In the genomic region with DNA sequence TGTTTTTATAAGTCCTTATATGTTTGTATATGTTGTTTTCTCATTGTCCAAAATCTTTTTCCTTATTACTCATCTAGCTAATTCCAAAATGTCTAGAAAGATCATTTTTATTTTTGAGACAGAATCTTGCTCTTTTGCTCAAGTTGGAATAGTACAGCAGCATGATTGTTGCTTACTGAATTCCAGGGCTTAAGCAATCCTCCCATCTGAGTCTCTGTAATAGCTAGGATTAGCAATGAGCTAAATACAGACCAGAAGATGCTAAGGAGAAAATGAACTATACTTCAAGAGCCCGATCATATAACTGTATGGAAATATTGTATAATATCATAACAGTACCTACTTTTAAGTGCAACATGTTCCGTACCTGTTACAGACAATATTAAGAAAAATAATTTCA, we compare ENCODE assay signal across 27 cellular contexts.
"Had no signal": no experiment of that assay in that cellular context is flagged by ENCODE, and none has a peak within 500 bp of the region (broad histone marks: within the 10 kb centered on the region; RNA-seq: fewer than 3 reads in every experiment).

No MANE protein-coding gene starts in this region.

- H3K9me3 Mint-ChIP-seq: nephron progenitor cell had no signal

- H3K27me3 Mint-ChIP-seq: natural killer cell treated with Interleukin-12 subunit alpha and Interleukin-12 subunit beta and Interleukin-15 and Interleukin-18, amount 100 ng/mL, for 72 hours; stimulated activated naive B cell treated with anti-CD40 and anti-IgM and Interleukin-4, amounts not matched to agents 10 μg/mL and 1 μg/mL and 100 μg/mL, for 72 hours; stimulated activated naive CD8-positive, alpha-beta T cell treated with anti-CD3 and anti-CD28 coated beads, Interleukin-15, Interleukin-2, amounts not matched to agents 100 ng/mL and 50 ng/mL, for 24 hours had no signal

- H3K27ac Mint-ChIP-seq: natural killer cell treated with Interleukin-12 subunit alpha and Interleukin-12 subunit beta and Interleukin-15 and Interleukin-18, amount 100 ng/mL, for 72 hours; nephron progenitor cell; stimulated activated effector memory CD8-positive, alpha-beta T cell treated with anti-CD3 and anti-CD28 coated beads, Interleukin-12 subunit alpha, Interleukin-12 subunit beta, amount 100 ng/mL, for 72 hours; stimulated activated naive B cell treated with anti-CD40 and anti-IgM and Interleukin-4, amounts not matched to agents 10 μg/mL and 1 μg/mL and 100 μg/mL, for 72 hours; stimulated activated naive CD8-positive, alpha-beta T cell treated with anti-CD3 and anti-CD28 coated beads, Interleukin-15, Interleukin-2, amounts not matched to agents 100 ng/mL and 50 ng/mL, for 24 hours had no signal

- FAIRE-seq: pancreas, small intestine, urothelium cell line had no signal

- H3K27ac ChIP-seq: neutrophil, pancreas, psoas muscle, right lobe of liver, sigmoid colon, stomach, thoracic aorta, thyroid gland, tibial nerve, upper lobe of left lung, vagina had no signal

- H3K4me3 ChIP-seq: pancreas, psoas muscle, right lobe of liver, sigmoid colon, stomach, thoracic aorta, thyroid gland, tibial nerve, upper lobe of left lung, vagina had no signal

- H3K9me3 ChIP-seq: neutrophil, pancreas, psoas muscle, right lobe of liver, sigmoid colon, thoracic aorta, thyroid gland, tibial nerve, upper lobe of left lung, vagina had no signal

- H3K36me3 Mint-ChIP-seq: stimulated activated effector memory CD8-positive, alpha-beta T cell treated with anti-CD3 and anti-CD28 coated beads, Interleukin-12 subunit alpha, Interleukin-12 subunit beta, amount 100 ng/mL, for 72 hours; stimulated activated naive B cell treated with anti-CD40 and anti-IgM and Interleukin-4, amounts not matched to agents 10 μg/mL and 1 μg/mL and 100 μg/mL, for 72 hours had no signal

- H3K4me1 ChIP-seq: pancreas, psoas muscle, right lobe of liver, sigmoid colon, stomach, thyroid gland, tibial nerve, upper lobe of left lung, vagina had no signal

- H3K36me3 ChIP-seq: neutrophil, pancreas, sigmoid colon, stomach, thoracic aorta, thyroid gland, tibial nerve, upper lobe of left lung, vagina had no signal

- H3K27me3 ChIP-seq: neutrophil, pancreas, right lobe of liver, sigmoid colon, stomach, thyroid gland, tibial nerve, upper lobe of left lung, vagina had no signal

- DNase-seq: nephron progenitor cell; nucleus accumbens; pancreas; psoas muscle; right cardiac atrium; right lobe of liver; sigmoid colon; small intestine; stimulated activated CD4-positive, alpha-beta T cell treated with anti-CD3 and anti-CD28 coated beads, Interleukin-15, amount 100 ng/mL, for 24 hours; stimulated activated CD4-positive, alpha-beta T cell treated with anti-CD3 and anti-CD28 coated beads, Interleukin-2, amount 100 ng/mL, for 24 hours; stimulated activated CD4-positive, alpha-beta T cell treated with anti-CD3 and anti-CD28 coated beads, Interleukin-2, amount 100 ng/mL, for 48 hours; stimulated activated CD4-positive, alpha-beta T cell treated with anti-CD3 and anti-CD28 coated beads, Interleukin-4, amount 100 ng/mL, for 24 hours; stimulated activated naive B cell treated with anti-CD40 and anti-IgM and Interleukin-4, amounts not matched to agents 10 μg/mL and 1 μg/mL and 100 μg/mL, for 72 hours; stimulated activated naive CD4-positive, alpha-beta T cell treated with Interleukin-2 at 50 U/mL for 16 hours; stomach; thyroid gland; trophoblast cell; upper lobe of left lung had no signal

- H3K4me3 Mint-ChIP-seq: natural killer cell treated with Interleukin-12 subunit alpha and Interleukin-12 subunit beta and Interleukin-15 and Interleukin-18, amount 100 ng/mL, for 72 hours; nephron progenitor cell; neural crest cell; stimulated activated effector memory CD8-positive, alpha-beta T cell treated with anti-CD3 and anti-CD28 coated beads, Interleukin-12 subunit alpha, Interleukin-12 subunit beta, amount 100 ng/mL, for 72 hours; stimulated activated naive B cell treated with anti-CD40 and anti-IgM and Interleukin-4, amounts not matched to agents 10 μg/mL and 1 μg/mL and 100 μg/mL, for 72 hours; stimulated activated naive CD8-positive, alpha-beta T cell treated with anti-CD3 and anti-CD28 coated beads, Interleukin-15, Interleukin-2, amounts not matched to agents 100 ng/mL and 50 ng/mL, for 24 hours had no signal

- H3K4me1 Mint-ChIP-seq: nephron progenitor cell; neural crest cell; stimulated activated effector memory CD8-positive, alpha-beta T cell treated with anti-CD3 and anti-CD28 coated beads, Interleukin-12 subunit alpha, Interleukin-12 subunit beta, amount 100 ng/mL, for 72 hours; stimulated activated naive B cell treated with anti-CD40 and anti-IgM and Interleukin-4, amounts not matched to agents 10 μg/mL and 1 μg/mL and 100 μg/mL, for 72 hours had no signal
